13 cellular contexts compared by ENCODE assay signal in genomic region chr1:116766616-116767469, GRCh38. TPM values are rescaled to one million over a fixed set of nuclear protein-coding genes. Genes with fewer than 3 reads are reported as not detected.
DNase-seq lines count a peak whose midpoint lies in the region; ATAC-seq and TF ChIP-seq lines count a peak whose summit lies in the region.
"Had no signal": no experiment of that assay in that cellular context is flagged by ENCODE, and none has a peak within 500 bp of the region (broad histone marks: within the 10 kb centered on the region; RNA-seq: fewer than 3 reads in every experiment).

No MANE protein-coding gene starts in this region.

- H3K4me2 ChIP-seq in KMS-11, result 0 out of 2 replicates have a peak overlapping the region, but pooled peaks have one; percentile 69

- no peaks in the 10 kb centered on the region for H3K9me3 ChIP-seq in CD4-positive, alpha-beta memory T cell (ENCODE audit: control insufficient read depth in 1 of 2, low read length in 2 of 2)
- H3K9me3 ChIP-seq: body of pancreas, SJSA1 had no signal

- H2AFZ ChIP-seq in KMS-11 (ENCODE audit: low read depth), result no peak overlapping the region

- H3K9ac ChIP-seq in KMS-11, result no peak overlapping the region

- POLR2A ChIA-PET in CD4-positive, alpha-beta memory T cell (lab: Charles Lee; ENCODE audit: partially characterized antibody), result interaction anchor here (1.0 to 33.0 kb wide), 8 partner anchors 4 to 293 kb away, joined by 3 to 1832 read pairs (median 270); partner anchors contain the start of genes CD2 and TTF2
- POLR2A ChIA-PET in naive thymus-derived CD8-positive, alpha-beta T cell (lab: Charles Lee), result interaction anchor here (0.6 to 10.6 kb wide), 10 partner anchors 8 to 293 kb away, joined by 3 to 285 read pairs (median 4); partner anchors contain the start of genes CD2 and TTF2

- no peaks in the 10 kb centered on the region for H4K20me1 ChIP-seq in KMS-11 (ENCODE audit: insufficient read depth)

- peaks cover 86 to 100% (median 94%) of the 10 kb centered on the region in 4 donors for H3K4me1 Mint-ChIP-seq in CD4-positive, alpha-beta memory T cell
- H3K4me1 Mint-ChIP-seq in activated T-helper 1 cell treated with anti-CD3 and anti-CD28 coated beads, Interleukin-12 subunit alpha, Interleukin-12 subunit beta, Interleukin-2, Interleukin-4 antibody, amounts not matched to agents 30 ng/mL and 10 ng/mL and 1 ng/mL, durations not matched to agents 14 hours and 24 hours and 36 hours (ENCODE audit: low read depth), result peaks cover 99% of the 10 kb centered on the region
- peaks cover 65 to 100% (median 98%) of the 10 kb centered on the region in 4 donors for H3K4me1 Mint-ChIP-seq in naive thymus-derived CD8-positive, alpha-beta T cell

- no peaks in the 10 kb centered on the region for H3K27me3 ChIP-seq in CD4-positive, alpha-beta memory T cell (ENCODE audit: insufficient read depth, low read length)
- H3K27me3 ChIP-seq in KMS-11 (ENCODE audit: insufficient read depth, low read depth), result no peaks in the 10 kb centered on the region
- H3K27me3 ChIP-seq: body of pancreas, SJSA1 had no signal

- no peaks in the 10 kb centered on the region for H3K79me2 ChIP-seq in KMS-11 (ENCODE audit: insufficient read depth, low read depth)

- H3K9me3 Mint-ChIP-seq in CD4-positive, alpha-beta memory T cell, result no peaks in the 10 kb centered on the region
- no peaks in the 10 kb centered on the region for H3K9me3 Mint-ChIP-seq in activated T-helper 1 cell treated with anti-CD3 and anti-CD28 coated beads, Interleukin-12 subunit alpha, Interleukin-12 subunit beta, Interleukin-2, Interleukin-4 antibody, amounts not matched to agents 30 ng/mL and 10 ng/mL and 1 ng/mL, durations not matched to agents 14 hours and 24 hours and 36 hours
- no peaks in the 10 kb centered on the region for H3K9me3 Mint-ChIP-seq in naive thymus-derived CD8-positive, alpha-beta T cell

- peak overlapping the region; percentile 88 for H3K27ac ChIP-seq in CD4-positive, alpha-beta memory T cell (ENCODE audit: low read depth, low read length)
- H3K27ac ChIP-seq in KMS-11, result peak overlapping the region; percentile 96; the same call in 1 of the 2 replicates
- H3K27ac ChIP-seq: body of pancreas, SJSA1 had no signal

- H3K36me3 Mint-ChIP-seq in CD4-positive, alpha-beta memory T cell, result peaks cover 71 to 77% of the 10 kb centered on the region in 2 donors
- peaks cover 89% of the 10 kb centered on the region for H3K36me3 Mint-ChIP-seq in activated T-helper 1 cell treated with anti-CD3 and anti-CD28 coated beads, Interleukin-12 subunit alpha, Interleukin-12 subunit beta, Interleukin-2, Interleukin-4 antibody, amounts not matched to agents 30 ng/mL and 10 ng/mL and 1 ng/mL, durations not matched to agents 14 hours and 24 hours and 36 hours (ENCODE audit: low read depth)
- H3K36me3 Mint-ChIP-seq in naive thymus-derived CD8-positive, alpha-beta T cell, result peaks cover 33 to 74% (median 64%) of the 10 kb centered on the region in 3 donors

- H3K4me3 ChIP-seq in CD4-positive, alpha-beta memory T cell (ENCODE audit: low read length in 2 of 2), result peak overlapping the region in 1 of 2 donors; percentile 26
- no peak overlapping the region for H3K4me3 ChIP-seq in KMS-11 (IDR thresholded peaks at IDR 0.05; ENCODE audit: insufficient read depth, low read depth, low read length)
- H3K4me3 ChIP-seq: body of pancreas, SJSA1 had no signal

- peak overlapping the region; percentile 97 to 99 (median 98) for H3K27ac Mint-ChIP-seq in CD4-positive, alpha-beta memory T cell
- peak overlapping the region; percentile 100 for H3K27ac Mint-ChIP-seq in activated T-helper 1 cell treated with anti-CD3 and anti-CD28 coated beads, Interleukin-12 subunit alpha, Interleukin-12 subunit beta, Interleukin-2, Interleukin-4 antibody, amounts not matched to agents 30 ng/mL and 10 ng/mL and 1 ng/mL, durations not matched to agents 14 hours and 24 hours and 36 hours
- H3K27ac Mint-ChIP-seq in naive thymus-derived CD8-positive, alpha-beta T cell, result peak overlapping the region; percentile 97 to 99 (median 98)

- peaks cover 100% of the 10 kb centered on the region for H3K4me1 ChIP-seq in CD4-positive, alpha-beta memory T cell (ENCODE audit: insufficient read depth, low read length)
- peaks cover 99% of the 10 kb centered on the region for H3K4me1 ChIP-seq in KMS-11 (ENCODE audit: low read depth, poor library complexity, severe bottlenecking)
- H3K4me1 ChIP-seq: SJSA1 had no signal

- ATAC-seq in naive thymus-derived CD8-positive, alpha-beta T cell, result peak; percentile 27 to 48
- ATAC-seq in HG02610 (IDR thresholded peaks at IDR 0.05; ENCODE audit: unreplicated experiment), result no peak
- ATAC-seq: body of pancreas had no signal

- peak; percentile 55 to 80 (median 65) for DNase-seq in CD4-positive, alpha-beta memory T cell
- no peak for DNase-seq in activated T-helper 1 cell treated with anti-CD3 and anti-CD28 coated beads, Interleukin-12 subunit alpha, Interleukin-12 subunit beta, Interleukin-2, Interleukin-4 antibody, amounts not matched to agents 30 ng/mL and 10 ng/mL and 1 ng/mL, durations not matched to agents 14 hours and 24 hours and 36 hours (ENCODE audit: low spot score)
- DNase-seq in naive thymus-derived CD8-positive, alpha-beta T cell, result peak in 4 of 10 donors; percentile 27 to 69 (median 55)
- DNase-seq in HuH-7.5 (ENCODE audit: low spot score) (no peak), NCI-H446 treated with DMSO at 0.1 percent for 48 hours (lab: John Stamatoyannopoulos, UW) (no peak)
- DNase-seq: body of pancreas, kidney, NCI-H1417 treated with DMSO at 0.1 percent for 48 hours, NCI-H774 had no signal

- H3K4me3 Mint-ChIP-seq in CD4-positive, alpha-beta memory T cell, result peak overlapping the region; percentile 4 to 94 (median 79)
- H3K4me3 Mint-ChIP-seq in activated T-helper 1 cell treated with anti-CD3 and anti-CD28 coated beads, Interleukin-12 subunit alpha, Interleukin-12 subunit beta, Interleukin-2, Interleukin-4 antibody, amounts not matched to agents 30 ng/mL and 10 ng/mL and 1 ng/mL, durations not matched to agents 14 hours and 24 hours and 36 hours, result peak overlapping the region; percentile 84
- H3K4me3 Mint-ChIP-seq in naive thymus-derived CD8-positive, alpha-beta T cell, result peak overlapping the region; percentile 36 to 87 (median 78)

- H3K27me3 Mint-ChIP-seq in CD4-positive, alpha-beta memory T cell, result no peaks in the 10 kb centered on the region
- peaks cover 3% of the 10 kb centered on the region for H3K27me3 Mint-ChIP-seq in activated T-helper 1 cell treated with anti-CD3 and anti-CD28 coated beads, Interleukin-12 subunit alpha, Interleukin-12 subunit beta, Interleukin-2, Interleukin-4 antibody, amounts not matched to agents 30 ng/mL and 10 ng/mL and 1 ng/mL, durations not matched to agents 14 hours and 24 hours and 36 hours (ENCODE audit: insufficient read depth)
- H3K27me3 Mint-ChIP-seq in naive thymus-derived CD8-positive, alpha-beta T cell, result no peaks in the 10 kb centered on the region

- no peak for TF ChIP-seq CTCF in KMS-11 (conservative IDR thresholded peaks at IDR 0.05; ENCODE audit: low read depth, low read length)

- CTCF ChIA-PET in CD4-positive, alpha-beta memory T cell (lab: Charles Lee; ENCODE audit: partially characterized antibody), result interaction anchor here (1.1 to 15.3 kb wide), 6 partner anchors 13 to 49 kb away, joined by 3 to 276 read pairs (median 120); partner anchors contain the start of gene CD2

- intact Hi-C loops in CD4-positive, alpha-beta memory T cell (cut with micrococcal nuclease), result loop anchor here (10.0 kb wide), 1 partner anchor 392 kb away; the partner anchor contains the start of gene ATP1A1
- intact Hi-C loops in activated T-helper 1 cell treated with anti-CD3 and anti-CD28 coated beads, Interleukin-12 subunit alpha, Interleukin-12 subunit beta, Interleukin-2, Interleukin-4 antibody, amounts not matched to agents 30 ng/mL and 10 ng/mL and 1 ng/mL, durations not matched to agents 14 hours and 24 hours and 36 hours (cut with micrococcal nuclease), result loop anchor here (10.0 kb wide), 3 partner anchors 262 to 898 kb away; partner anchors contain the start of gene TENT5C

- H3K36me3 ChIP-seq in CD4-positive, alpha-beta memory T cell (ENCODE audit: insufficient read depth, low read length), result peaks cover 60% of the 10 kb centered on the region
- H3K36me3 ChIP-seq in KMS-11 (ENCODE audit: insufficient read depth), result no peaks in the 10 kb centered on the region
- H3K36me3 ChIP-seq: SJSA1 had no signal

RNA-seq across cellular contexts. Expression of gene CD2, which starts 12.6 kb away (rescaled TPM):
- total RNA-seq in CD4-positive, alpha-beta memory T cell, result 100 to 1,000 TPM; 305 to 316 TPM
- polyA plus RNA-seq in CD4-positive, alpha-beta memory T cell, result 100 to 1,000 TPM; 409 to 471 TPM
- 651 and 685 TPM in 2 replicates for total RNA-seq in activated T-helper 1 cell treated with anti-CD3 and anti-CD28 coated beads, Interleukin-12 subunit alpha, Interleukin-12 subunit beta, Interleukin-2, Interleukin-4 antibody, amounts not matched to agents 30 ng/mL and 10 ng/mL and 1 ng/mL, durations not matched to agents 14 hours and 24 hours and 36 hours
- total RNA-seq in naive thymus-derived CD8-positive, alpha-beta T cell, result 100 to 1,000 TPM; 178 to 189 TPM
- polyA plus RNA-seq in naive thymus-derived CD8-positive, alpha-beta T cell, result 100 to 1,000 TPM; 197 to 240 (median 222) TPM
- total RNA-seq: pulmonary artery endothelial cell, SJSA1 had no signal

Comparison
In these comparisons a context has a peak if more than half of its experiments do, and no peak if none do; other contexts are left out.
1. DNase-seq: peak in CD4-positive, alpha-beta memory T cell (5 of 5); none in activated T-helper 1 cell treated with anti-CD3 and anti-CD28 coated beads, Interleukin-12 subunit alpha, Interleukin-12 subunit beta, Interleukin-2, Interleukin-4 antibody, amounts not matched to agents 30 ng/mL and 10 ng/mL and 1 ng/mL, durations not matched to agents 14 hours and 24 hours and 36 hours (single experiment), HuH-7.5 (single experiment) and NCI-H446 treated with DMSO at 0.1 percent for 48 hours (single experiment).
2. Peak in every context shown above with its lines, with median percentiles within 50 percentile points of each other: H3K27ac Mint-ChIP-seq and H3K4me3 Mint-ChIP-seq.